27 cellular contexts compared by ENCODE assay signal in the genomic region with DNA sequence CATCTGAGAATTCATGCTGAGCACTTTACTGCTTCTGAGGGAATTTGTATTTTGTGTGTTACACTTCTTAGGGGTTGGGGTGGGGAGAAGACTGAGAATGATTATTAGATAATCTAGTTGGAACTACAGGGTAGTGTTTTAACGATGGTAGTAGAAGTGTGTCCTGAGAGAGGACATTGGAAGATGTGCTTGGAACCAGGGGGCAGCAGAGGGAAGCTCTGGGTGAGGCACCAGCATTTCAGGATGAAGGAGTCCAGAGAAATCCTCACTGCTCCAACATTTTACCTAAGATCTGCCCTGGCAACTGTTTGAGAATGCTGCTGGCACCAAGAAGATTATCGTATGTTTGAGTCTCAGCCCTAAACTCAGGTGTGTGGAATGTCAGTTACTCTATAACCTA.
"Had no signal": no experiment of that assay in that cellular context is flagged by ENCODE, and none has a peak within 500 bp of the region (broad histone marks: within the 10 kb centered on the region; RNA-seq: fewer than 3 reads in every experiment).

No MANE protein-coding gene starts in this region.

- H3K4me1 Mint-ChIP-seq: activated CD4-positive, alpha-beta T cell treated with anti-CD3 and anti-CD28 coated beads, Interleukin-2, amount 10 ng/mL, durations not matched to agents 7 days and 5 days; activated CD8-positive, alpha-beta memory T cell treated with anti-CD3 and anti-CD28 coated beads, Interleukin-2, amount 10 ng/mL, durations not matched to agents 7 days and 5 days; activated naive CD8-positive, alpha-beta T cell treated with anti-CD3 and anti-CD28 coated beads, Interleukin-2, amount 50 U/mL, for 24 hours; naive B cell had no signal

- H3K36me3 Mint-ChIP-seq: activated CD8-positive, alpha-beta memory T cell treated with anti-CD3 and anti-CD28 coated beads, Interleukin-2, amount 10 ng/mL, durations not matched to agents 7 days and 5 days; naive B cell had no signal

- H3K4me3 ChIP-seq: coronary artery, heart right ventricle, lower lobe of right lung, pancreas, psoas muscle, thyroid gland, upper lobe of right lung had no signal

- H3K9me3 ChIP-seq: heart right ventricle, lower lobe of right lung, pancreas, psoas muscle, thyroid gland, upper lobe of right lung had no signal

- ATAC-seq: activated CD8-positive, alpha-beta memory T cell treated with anti-CD3 and anti-CD28 coated beads, Interleukin-2, amount 10 ng/mL, durations not matched to agents 7 days and 5 days; activated CD8-positive, alpha-beta T cell treated with anti-CD3 and anti-CD28 coated beads for 36 hours; activated naive CD8-positive, alpha-beta T cell treated with anti-CD3 and anti-CD28 coated beads, Interleukin-2, amount 50 U/mL, for 24 hours; heart right ventricle; left lobe of liver; lower lobe of right lung; pancreas; psoas muscle; right cardiac atrium; upper lobe of right lung had no signal

- H3K9me3 Mint-ChIP-seq: activated CD4-positive, alpha-beta T cell treated with anti-CD3 and anti-CD28 coated beads, Interleukin-2, amount 10 ng/mL, durations not matched to agents 7 days and 5 days; activated CD8-positive, alpha-beta T cell treated with anti-CD3 and anti-CD28 coated beads for 36 hours; activated naive CD8-positive, alpha-beta T cell treated with anti-CD3 and anti-CD28 coated beads, Interleukin-2, amount 50 U/mL, for 24 hours; activated T-helper 1 cell treated with anti-CD3 and anti-CD28 coated beads, Interleukin-12 subunit alpha, Interleukin-12 subunit beta, Interleukin-2, Interleukin-4 antibody, amounts not matched to agents 30 ng/mL and 10 ng/mL and 1 ng/mL, durations not matched to agents 14 hours and 24 hours and 36 hours; stimulated activated naive CD8-positive, alpha-beta T cell treated with anti-CD3 and anti-CD28 coated beads, Interleukin-15, Interleukin-2, amounts not matched to agents 100 ng/mL and 50 ng/mL, for 24 hours; T-helper 1 cell treated with Interleukin-12 subunit alpha and Interleukin-12 subunit beta and Interleukin-4 antibody, amounts not matched to agents 30 μg/mL and 1 μg/mL, for 36 hours had no signal

- H3K27me3 ChIP-seq: pancreas, thyroid gland, upper lobe of right lung had no signal

- H3K4me1 ChIP-seq: heart right ventricle, lower lobe of right lung, pancreas, psoas muscle, thyroid gland, upper lobe of right lung had no signal

- H3K4me3 Mint-ChIP-seq: activated CD4-positive, alpha-beta T cell treated with anti-CD3 and anti-CD28 coated beads, Interleukin-2, amount 10 ng/mL, durations not matched to agents 7 days and 5 days; activated CD8-positive, alpha-beta memory T cell treated with anti-CD3 and anti-CD28 coated beads, Interleukin-2, amount 10 ng/mL, durations not matched to agents 7 days and 5 days; activated CD8-positive, alpha-beta T cell treated with anti-CD3 and anti-CD28 coated beads for 36 hours; activated naive CD8-positive, alpha-beta T cell treated with anti-CD3 and anti-CD28 coated beads, Interleukin-2, amount 50 U/mL, for 24 hours; activated T-helper 1 cell treated with anti-CD3 and anti-CD28 coated beads, Interleukin-12 subunit alpha, Interleukin-12 subunit beta, Interleukin-2, Interleukin-4 antibody, amounts not matched to agents 30 ng/mL and 10 ng/mL and 1 ng/mL, durations not matched to agents 14 hours and 24 hours and 36 hours; naive B cell; stimulated activated naive CD8-positive, alpha-beta T cell treated with anti-CD3 and anti-CD28 coated beads, Interleukin-15, Interleukin-2, amounts not matched to agents 100 ng/mL and 50 ng/mL, for 24 hours; T-helper 1 cell treated with Interleukin-12 subunit alpha and Interleukin-12 subunit beta and Interleukin-4 antibody, amounts not matched to agents 30 μg/mL and 1 μg/mL, for 36 hours had no signal

- DNase-seq: activated CD4-positive, alpha-beta T cell treated with anti-CD3 and anti-CD28 coated beads, Interleukin-2, amount 10 ng/mL, durations not matched to agents 7 days and 5 days; activated CD4-positive, CD25-positive, alpha-beta regulatory T cell treated with anti-CD3 and anti-CD28 coated beads, Interleukin-2, amount 50 U/mL, for 72 hours; activated CD8-positive, alpha-beta memory T cell treated with anti-CD3 and anti-CD28 coated beads, Interleukin-2, amount 10 ng/mL, durations not matched to agents 7 days and 5 days; activated CD8-positive, alpha-beta T cell treated with anti-CD3 and anti-CD28 coated beads for 36 hours; activated gamma-delta T cell; activated naive CD4-positive, alpha-beta T cell treated with anti-CD3 and anti-CD28 coated beads, Interleukin-2, amount 50 U/mL, for 16 hours; activated naive CD8-positive, alpha-beta T cell treated with anti-CD3 and anti-CD28 coated beads, Interleukin-2, amount 50 U/mL, for 24 hours; activated T-cell treated with anti-CD3 and anti-CD28 coated beads for 4 hours; cerebellar nuclear complex; heart right ventricle; kidney; lower lobe of right lung; naive B cell; pancreas; psoas muscle; right cardiac atrium; stimulated activated CD4-positive, alpha-beta T cell treated with anti-CD3 and anti-CD28 coated beads, Interleukin-12 subunit alpha, Interleukin-12 subunit beta, amount 100 ng/mL, for 4 hours; stimulated activated CD4-positive, alpha-beta T cell treated with anti-CD3 and anti-CD28 coated beads, Interleukin-1b, Interleukin-23, amount 100 ng/mL, for 48 hours; substantia nigra; thyroid gland; upper lobe of right lung had no signal

- FAIRE-seq: kidney, pancreas had no signal

- H3K27ac ChIP-seq: coronary artery, epithelial cell of prostate, heart right ventricle, lower lobe of right lung, pancreas, psoas muscle, thyroid gland, upper lobe of right lung had no signal

- H3K36me3 ChIP-seq: heart right ventricle, lower lobe of right lung, pancreas, thyroid gland, upper lobe of right lung had no signal

- H3K27ac Mint-ChIP-seq: activated CD4-positive, alpha-beta T cell treated with anti-CD3 and anti-CD28 coated beads, Interleukin-2, amount 10 ng/mL, durations not matched to agents 7 days and 5 days; activated CD8-positive, alpha-beta memory T cell treated with anti-CD3 and anti-CD28 coated beads, Interleukin-2, amount 10 ng/mL, durations not matched to agents 7 days and 5 days; activated CD8-positive, alpha-beta T cell treated with anti-CD3 and anti-CD28 coated beads for 36 hours; activated naive CD8-positive, alpha-beta T cell treated with anti-CD3 and anti-CD28 coated beads, Interleukin-2, amount 50 U/mL, for 24 hours; activated T-helper 1 cell treated with anti-CD3 and anti-CD28 coated beads, Interleukin-12 subunit alpha, Interleukin-12 subunit beta, Interleukin-2, Interleukin-4 antibody, amounts not matched to agents 30 ng/mL and 10 ng/mL and 1 ng/mL, durations not matched to agents 14 hours and 24 hours and 36 hours; naive B cell; stimulated activated naive CD8-positive, alpha-beta T cell treated with anti-CD3 and anti-CD28 coated beads, Interleukin-15, Interleukin-2, amounts not matched to agents 100 ng/mL and 50 ng/mL, for 24 hours; T-helper 1 cell treated with Interleukin-12 subunit alpha and Interleukin-12 subunit beta and Interleukin-4 antibody, amounts not matched to agents 30 μg/mL and 1 μg/mL, for 36 hours had no signal
